ENCODE assay signal across 1 cellular context in the genomic region with DNA sequence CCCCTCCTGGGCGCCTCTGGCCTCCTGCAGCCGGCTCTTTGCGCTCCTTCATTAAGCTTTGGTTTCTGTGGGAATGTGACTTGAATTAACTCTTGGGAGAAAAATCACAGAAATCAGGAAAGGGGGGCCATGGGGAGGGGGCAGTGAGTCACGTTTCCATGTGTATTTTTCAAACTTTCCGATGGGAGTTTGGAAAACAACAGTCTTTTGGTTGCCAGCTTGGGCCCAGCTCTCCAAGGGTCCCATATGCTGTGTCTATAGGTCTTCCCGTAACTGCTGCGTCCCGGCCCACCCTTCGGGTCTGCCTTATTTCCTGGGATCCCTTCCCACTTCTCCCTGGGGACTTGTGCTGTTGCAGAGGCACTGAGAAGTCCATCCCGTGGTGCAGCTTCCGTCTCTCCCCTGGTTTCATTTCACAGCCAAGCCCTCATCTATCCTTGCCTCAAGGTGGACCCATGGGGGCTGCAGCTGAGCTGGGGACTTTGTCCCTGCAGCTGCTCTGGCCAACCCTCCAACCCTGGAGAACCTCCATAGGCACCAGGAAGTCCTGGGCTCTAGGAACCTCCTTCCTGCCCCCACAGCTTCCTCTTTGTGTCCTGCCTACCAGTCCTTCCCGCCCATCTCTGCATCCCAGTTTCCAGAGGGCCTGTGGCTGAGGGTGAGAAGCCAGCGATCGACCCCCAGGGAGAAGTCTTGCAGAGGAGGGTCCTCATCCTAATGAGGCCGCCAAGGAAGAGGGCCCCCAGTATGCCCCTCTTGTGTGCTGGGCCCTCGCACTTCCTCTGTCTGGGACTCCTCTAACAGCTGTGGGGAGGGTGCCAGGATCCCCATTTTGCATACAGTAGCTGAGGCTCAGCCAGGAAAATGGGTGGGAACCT.
TF ChIP-seq lines count a peak whose summit lies in the region.

No MANE protein-coding gene starts in this region.

TF ChIP-seq in SK-N-SH, 30 proteins besides CTCF, POLR2A, EP300 and RAD21 (continued from another document):
- TF ChIP-seq RCOR1 (IDR thresholded peaks at IDR 0.05; ENCODE audit: low read length) (no peak), RXRA (IDR thresholded peaks at IDR 0.05; ENCODE audit: borderline replicate concordance, low read depth) (no peak), FOSL2 (IDR thresholded peaks at IDR 0.05; ENCODE audit: borderline replicate concordance, low read depth) (peak; percentile 55; the same call in 1 of the 2 replicates), TCF12 (IDR thresholded peaks at IDR 0.05) (peak; percentile 59; the same call in 1 of the 2 replicates), JUND (IDR thresholded peaks at IDR 0.05) (0 out of 2 replicates have a peak, but pooled peaks have one; percentile 46), FOXM1 (IDR thresholded peaks at IDR 0.05; ENCODE audit: low read depth) (peak; percentile 80), YY1 (IDR thresholded peaks at IDR 0.05; ENCODE audit: low read depth) (no peak), TEAD4 (IDR thresholded peaks at IDR 0.05; ENCODE audit: borderline replicate concordance, insufficient read depth) (no peak), EZH2phosphoT487 (IDR thresholded peaks at IDR 0.05; ENCODE audit: borderline replicate concordance, low read depth) (no peak)
- TF ChIP-seq, protein P1, sequence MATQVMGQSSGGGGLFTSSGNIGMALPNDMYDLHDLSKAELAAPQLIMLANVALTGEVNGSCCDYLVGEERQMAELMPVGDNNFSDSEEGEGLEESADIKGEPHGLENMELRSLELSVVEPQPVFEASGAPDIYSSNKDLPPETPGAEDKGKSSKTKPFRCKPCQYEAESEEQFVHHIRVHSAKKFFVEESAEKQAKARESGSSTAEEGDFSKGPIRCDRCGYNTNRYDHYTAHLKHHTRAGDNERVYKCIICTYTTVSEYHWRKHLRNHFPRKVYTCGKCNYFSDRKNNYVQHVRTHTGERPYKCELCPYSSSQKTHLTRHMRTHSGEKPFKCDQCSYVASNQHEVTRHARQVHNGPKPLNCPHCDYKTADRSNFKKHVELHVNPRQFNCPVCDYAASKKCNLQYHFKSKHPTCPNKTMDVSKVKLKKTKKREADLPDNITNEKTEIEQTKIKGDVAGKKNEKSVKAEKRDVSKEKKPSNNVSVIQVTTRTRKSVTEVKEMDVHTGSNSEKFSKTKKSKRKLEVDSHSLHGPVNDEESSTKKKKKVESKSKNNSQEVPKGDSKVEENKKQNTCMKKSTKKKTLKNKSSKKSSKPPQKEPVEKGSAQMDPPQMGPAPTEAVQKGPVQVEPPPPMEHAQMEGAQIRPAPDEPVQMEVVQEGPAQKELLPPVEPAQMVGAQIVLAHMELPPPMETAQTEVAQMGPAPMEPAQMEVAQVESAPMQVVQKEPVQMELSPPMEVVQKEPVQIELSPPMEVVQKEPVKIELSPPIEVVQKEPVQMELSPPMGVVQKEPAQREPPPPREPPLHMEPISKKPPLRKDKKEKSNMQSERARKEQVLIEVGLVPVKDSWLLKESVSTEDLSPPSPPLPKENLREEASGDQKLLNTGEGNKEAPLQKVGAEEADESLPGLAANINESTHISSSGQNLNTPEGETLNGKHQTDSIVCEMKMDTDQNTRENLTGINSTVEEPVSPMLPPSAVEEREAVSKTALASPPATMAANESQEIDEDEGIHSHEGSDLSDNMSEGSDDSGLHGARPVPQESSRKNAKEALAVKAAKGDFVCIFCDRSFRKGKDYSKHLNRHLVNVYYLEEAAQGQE (IDR thresholded peaks at IDR 0.05; ENCODE audit: low read depth, low read length), result no peak
